Comparison of ENCODE assay signal across 1 cellular context in genomic region chr6:169701953-169702639, GRCh38.
TF ChIP-seq lines count a peak whose summit lies in the region.

Gene C6orf120 (plus strand): TSS chr6:169702126. CDS start chr6:169702460, 334 bp downstream.
Gene WDR27 (minus strand): TSS chr6:169702029. CDS start chr6:169689005, 13,024 bp downstream.

TF ChIP-seq in HCT116, 20 proteins besides CTCF, POLR2A, EP300 and RAD21 (continued from another document):
- TF ChIP-seq SRF (IDR thresholded peaks at IDR 0.05; ENCODE audit: low read depth), result no peak
- TF ChIP-seq MAX (IDR thresholded peaks at IDR 0.05), result peak; percentile 87
- no peak for TF ChIP-seq TCF7L2 (IDR thresholded peaks at IDR 0.05; ENCODE audit: borderline replicate concordance, extremely low read depth, insufficient read depth, insufficient read length)
- peak; percentile 90 for TF ChIP-seq SIN3A (IDR thresholded peaks at IDR 0.05; ENCODE audit: low read depth)
- TF ChIP-seq, protein P1, sequence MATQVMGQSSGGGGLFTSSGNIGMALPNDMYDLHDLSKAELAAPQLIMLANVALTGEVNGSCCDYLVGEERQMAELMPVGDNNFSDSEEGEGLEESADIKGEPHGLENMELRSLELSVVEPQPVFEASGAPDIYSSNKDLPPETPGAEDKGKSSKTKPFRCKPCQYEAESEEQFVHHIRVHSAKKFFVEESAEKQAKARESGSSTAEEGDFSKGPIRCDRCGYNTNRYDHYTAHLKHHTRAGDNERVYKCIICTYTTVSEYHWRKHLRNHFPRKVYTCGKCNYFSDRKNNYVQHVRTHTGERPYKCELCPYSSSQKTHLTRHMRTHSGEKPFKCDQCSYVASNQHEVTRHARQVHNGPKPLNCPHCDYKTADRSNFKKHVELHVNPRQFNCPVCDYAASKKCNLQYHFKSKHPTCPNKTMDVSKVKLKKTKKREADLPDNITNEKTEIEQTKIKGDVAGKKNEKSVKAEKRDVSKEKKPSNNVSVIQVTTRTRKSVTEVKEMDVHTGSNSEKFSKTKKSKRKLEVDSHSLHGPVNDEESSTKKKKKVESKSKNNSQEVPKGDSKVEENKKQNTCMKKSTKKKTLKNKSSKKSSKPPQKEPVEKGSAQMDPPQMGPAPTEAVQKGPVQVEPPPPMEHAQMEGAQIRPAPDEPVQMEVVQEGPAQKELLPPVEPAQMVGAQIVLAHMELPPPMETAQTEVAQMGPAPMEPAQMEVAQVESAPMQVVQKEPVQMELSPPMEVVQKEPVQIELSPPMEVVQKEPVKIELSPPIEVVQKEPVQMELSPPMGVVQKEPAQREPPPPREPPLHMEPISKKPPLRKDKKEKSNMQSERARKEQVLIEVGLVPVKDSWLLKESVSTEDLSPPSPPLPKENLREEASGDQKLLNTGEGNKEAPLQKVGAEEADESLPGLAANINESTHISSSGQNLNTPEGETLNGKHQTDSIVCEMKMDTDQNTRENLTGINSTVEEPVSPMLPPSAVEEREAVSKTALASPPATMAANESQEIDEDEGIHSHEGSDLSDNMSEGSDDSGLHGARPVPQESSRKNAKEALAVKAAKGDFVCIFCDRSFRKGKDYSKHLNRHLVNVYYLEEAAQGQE (IDR thresholded peaks at IDR 0.05; ENCODE audit: low read depth), result no peak
